1 cellular context compared by ENCODE assay signal in the genomic region with DNA sequence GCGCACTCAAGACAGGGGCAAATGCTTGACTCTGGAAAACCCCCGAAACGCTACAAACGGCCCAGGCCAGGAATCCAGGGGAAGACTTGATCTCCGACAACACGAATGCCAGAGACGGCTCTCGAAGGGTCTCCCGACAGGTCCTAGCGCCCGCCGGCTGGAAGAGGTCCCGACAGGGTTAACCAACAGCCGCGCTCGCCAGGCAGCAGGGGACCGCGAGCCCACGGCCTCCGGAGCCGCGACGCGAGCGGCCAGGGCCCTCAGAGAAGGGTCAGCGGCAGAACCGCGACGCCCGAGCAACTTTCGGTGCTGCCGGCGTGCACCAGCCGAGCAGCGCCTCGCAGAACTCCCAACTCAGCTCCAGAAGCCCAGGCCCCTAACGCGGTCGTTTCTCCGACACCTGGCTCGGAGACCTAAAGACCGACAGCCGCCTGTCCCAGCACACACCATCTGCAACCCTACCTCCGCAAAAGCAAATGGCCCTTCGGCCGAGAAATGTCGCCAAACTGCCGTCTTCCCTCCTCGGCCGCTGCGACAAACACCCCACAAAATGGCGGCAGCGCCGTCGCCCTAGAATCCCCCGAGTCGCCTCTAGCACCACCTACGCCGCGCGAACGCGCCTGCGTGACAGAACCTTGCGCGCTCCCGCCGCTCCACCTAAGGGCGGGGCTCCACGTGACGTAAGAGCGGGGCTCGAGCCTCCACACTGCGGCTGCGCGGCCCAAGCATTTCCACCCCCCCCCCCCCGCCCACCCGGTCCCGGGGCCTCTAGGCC.
A peak's percentile ranks its signal among the peaks of the same experiment; 100 is the strongest.
TF ChIP-seq lines count a peak whose summit lies in the region.

A gene (minus strand): TSS at position 567 of the 775 bp plus-strand sequence. CDS start 3,634 bp downstream, outside the sequence.

TF ChIP-seq in K562, 482 proteins besides CTCF, POLR2A, EP300 and RAD21 (continued from another document and continues in another):
- TF ChIP-seq, protein P1, sequence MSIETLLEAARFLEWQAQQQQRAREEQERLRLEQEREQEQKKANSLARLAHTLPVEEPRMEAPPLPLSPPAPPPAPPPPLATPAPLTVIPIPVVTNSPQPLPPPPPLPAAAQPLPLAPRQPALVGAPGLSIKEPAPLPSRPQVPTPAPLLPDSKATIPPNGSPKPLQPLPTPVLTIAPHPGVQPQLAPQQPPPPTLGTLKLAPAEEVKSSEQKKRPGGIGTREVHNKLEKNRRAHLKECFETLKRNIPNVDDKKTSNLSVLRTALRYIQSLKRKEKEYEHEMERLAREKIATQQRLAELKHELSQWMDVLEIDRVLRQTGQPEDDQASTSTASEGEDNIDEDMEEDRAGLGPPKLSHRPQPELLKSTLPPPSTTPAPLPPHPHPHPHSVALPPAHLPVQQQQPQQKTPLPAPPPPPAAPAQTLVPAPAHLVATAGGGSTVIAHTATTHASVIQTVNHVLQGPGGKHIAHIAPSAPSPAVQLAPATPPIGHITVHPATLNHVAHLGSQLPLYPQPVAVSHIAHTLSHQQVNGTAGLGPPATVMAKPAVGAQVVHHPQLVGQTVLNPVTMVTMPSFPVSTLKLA (conservative IDR thresholded peaks at IDR 0.05) = peak in 1 of 2 experiments; percentile 72; a peak in 3 of 4 replicates
- TF ChIP-seq ZNF77 (CRISPR knock-in tag; IDR thresholded peaks at IDR 0.05) (no peak), KDM2B (CRISPR knock-in tag; IDR thresholded peaks at IDR 0.05) (no peak), ZNF785 (CRISPR knock-in tag; IDR thresholded peaks at IDR 0.05) (no peak), ZNF57 (CRISPR knock-in tag; IDR thresholded peaks at IDR 0.05) (0 out of 2 replicates have a peak, but pooled peaks have one; percentile 31), JUN (IDR thresholded peaks at IDR 0.05; ENCODE audit: borderline replicate concordance, low read depth, low read length) (no peak), JUN (CRISPR knock-in tag; IDR thresholded peaks at IDR 0.05; ENCODE audit: borderline replicate concordance) (0 out of 2 replicates have a peak, but pooled peaks have one; percentile 60), MCM7 (IDR thresholded peaks at IDR 0.05) (no peak), PML (IDR thresholded peaks at IDR 0.05; ENCODE audit: low read length) (peak; percentile 63; the same call in 1 of the 2 replicates), RBM39 (optimal IDR thresholded peaks at IDR 0.05; ENCODE audit: low read depth, low read length) (no peak), ELF1 (tag; IDR thresholded peaks at IDR 0.05) (peak; percentile 43; the same call in 1 of the 2 replicates), ZNF143 (CRISPR knock-in tag; IDR thresholded peaks at IDR 0.05) (no peak), MEF2A (IDR thresholded peaks at IDR 0.05; ENCODE audit: control insufficient read depth, low read depth, low read length) (no peak), POLR2H (tag; IDR thresholded peaks at IDR 0.05; ENCODE audit: low read depth) (peak; percentile 63; the same call in 1 of the 2 replicates), CBX3 (IDR thresholded peaks at IDR 0.05; ENCODE audit: borderline replicate concordance in 1 of 2, low read length in 2 of 2) (no peak), RCOR1 (IDR thresholded peaks at IDR 0.05; ENCODE audit: borderline replicate concordance in 1 of 2, low read depth in 2 of 2, low read length in 2 of 2) (no peak), PHF21A (IDR thresholded peaks at IDR 0.05; ENCODE audit: borderline replicate concordance, low read depth) (no peak), PURB (CRISPR knock-in tag; IDR thresholded peaks at IDR 0.05; ENCODE audit: low read depth) (no peak), KHSRP (IDR thresholded peaks at IDR 0.05) (no peak), RBM14 (IDR thresholded peaks at IDR 0.05; ENCODE audit: borderline replicate concordance, insufficient read depth, low read depth, low read length) (no peak), MTA3 (IDR thresholded peaks at IDR 0.05; ENCODE audit: borderline replicate concordance) (0 out of 2 replicates have a peak, but pooled peaks have one; percentile 15), ELF4 (CRISPR knock-in tag; IDR thresholded peaks at IDR 0.05) (no peak), ASH1L (IDR thresholded peaks at IDR 0.05; ENCODE audit: borderline replicate concordance, low read depth, partially characterized antibody) (no peak), RFX5 (IDR thresholded peaks at IDR 0.05; ENCODE audit: low read depth, low read length) (no peak), SAP30 (IDR thresholded peaks at IDR 0.05; ENCODE audit: borderline replicate concordance, insufficient read depth, low read depth, low read length, poor library complexity, severe bottlenecking) (peak; percentile 79), BRD9 (IDR thresholded peaks at IDR 0.05; ENCODE audit: low read depth, partially characterized antibody) (peak; percentile 56), FOXJ3 (CRISPR knock-in tag; IDR thresholded peaks at IDR 0.05) (no peak), ZNF121 (CRISPR knock-in tag; conservative IDR thresholded peaks at IDR 0.05) (no peak), PTTG1 (tag; IDR thresholded peaks at IDR 0.05; ENCODE audit: low read depth) (no peak), TBL1XR1 (IDR thresholded peaks at IDR 0.05; ENCODE audit: low read length in 2 of 2) (no peak), SIX5 (IDR thresholded peaks at IDR 0.05; ENCODE audit: borderline replicate concordance in 1 of 2, insufficient read depth in 1 of 2, low read depth in 1 of 2, low read length in 2 of 2) (no peak), ARNT (IDR thresholded peaks at IDR 0.05) (no peak), KLF6 (CRISPR knock-in tag; IDR thresholded peaks at IDR 0.05; ENCODE audit: borderline replicate concordance) (no peak), PTRF (tag; IDR thresholded peaks at IDR 0.05) (no peak), STAT5A (IDR thresholded peaks at IDR 0.05; ENCODE audit: borderline replicate concordance, low read length) (no peak), ZFPM2 (CRISPR knock-in tag; IDR thresholded peaks at IDR 0.05) (no peak), EHMT2 (IDR thresholded peaks at IDR 0.05) (no peak), NCOR1 (IDR thresholded peaks at IDR 0.05) (no peak), MTA1 (IDR thresholded peaks at IDR 0.05; ENCODE audit: borderline replicate concordance) (peak; percentile 64; the same call in 1 of the 2 replicates), ZFP30 (CRISPR knock-in tag; IDR thresholded peaks at IDR 0.05; ENCODE audit: borderline replicate concordance) (no peak), ZNF766 (CRISPR knock-in tag; conservative IDR thresholded peaks at IDR 0.05) (peak; percentile 54; the same call in 1 of the 2 replicates), ZBTB7A (IDR thresholded peaks at IDR 0.05; ENCODE audit: borderline replicate concordance, control insufficient read depth, low read depth, low read length) (no peak), ZKSCAN3 (CRISPR knock-in tag; IDR thresholded peaks at IDR 0.05) (no peak), FOXK2 (conservative IDR thresholded peaks at IDR 0.05 in 1 of 2, IDR thresholded peaks at IDR 0.05 in 1 of 2; ENCODE audit: low read depth in 2 of 2) (no peak)
- TF ChIP-seq, protein P2, sequence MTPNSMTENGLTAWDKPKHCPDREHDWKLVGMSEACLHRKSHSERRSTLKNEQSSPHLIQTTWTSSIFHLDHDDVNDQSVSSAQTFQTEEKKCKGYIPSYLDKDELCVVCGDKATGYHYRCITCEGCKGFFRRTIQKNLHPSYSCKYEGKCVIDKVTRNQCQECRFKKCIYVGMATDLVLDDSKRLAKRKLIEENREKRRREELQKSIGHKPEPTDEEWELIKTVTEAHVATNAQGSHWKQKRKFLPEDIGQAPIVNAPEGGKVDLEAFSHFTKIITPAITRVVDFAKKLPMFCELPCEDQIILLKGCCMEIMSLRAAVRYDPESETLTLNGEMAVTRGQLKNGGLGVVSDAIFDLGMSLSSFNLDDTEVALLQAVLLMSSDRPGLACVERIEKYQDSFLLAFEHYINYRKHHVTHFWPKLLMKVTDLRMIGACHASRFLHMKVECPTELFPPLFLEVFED (CRISPR knock-in tag; conservative IDR thresholded peaks at IDR 0.05) = 0 out of 2 replicates have a peak, but pooled peaks have one; percentile 24
- TF ChIP-seq, protein P3, sequence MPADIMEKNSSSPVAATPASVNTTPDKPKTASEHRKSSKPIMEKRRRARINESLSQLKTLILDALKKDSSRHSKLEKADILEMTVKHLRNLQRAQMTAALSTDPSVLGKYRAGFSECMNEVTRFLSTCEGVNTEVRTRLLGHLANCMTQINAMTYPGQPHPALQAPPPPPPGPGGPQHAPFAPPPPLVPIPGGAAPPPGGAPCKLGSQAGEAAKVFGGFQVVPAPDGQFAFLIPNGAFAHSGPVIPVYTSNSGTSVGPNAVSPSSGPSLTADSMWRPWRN (IDR thresholded peaks at IDR 0.05; ENCODE audit: low read depth) = no peak
- TF ChIP-seq, protein P4, sequence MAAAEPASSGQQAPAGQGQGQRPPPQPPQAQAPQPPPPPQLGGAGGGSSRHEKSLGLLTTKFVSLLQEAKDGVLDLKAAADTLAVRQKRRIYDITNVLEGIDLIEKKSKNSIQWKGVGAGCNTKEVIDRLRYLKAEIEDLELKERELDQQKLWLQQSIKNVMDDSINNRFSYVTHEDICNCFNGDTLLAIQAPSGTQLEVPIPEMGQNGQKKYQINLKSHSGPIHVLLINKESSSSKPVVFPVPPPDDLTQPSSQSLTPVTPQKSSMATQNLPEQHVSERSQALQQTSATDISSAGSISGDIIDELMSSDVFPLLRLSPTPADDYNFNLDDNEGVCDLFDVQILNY (CRISPR knock-in tag; IDR thresholded peaks at IDR 0.05) = no peak
- TF ChIP-seq, protein P5, sequence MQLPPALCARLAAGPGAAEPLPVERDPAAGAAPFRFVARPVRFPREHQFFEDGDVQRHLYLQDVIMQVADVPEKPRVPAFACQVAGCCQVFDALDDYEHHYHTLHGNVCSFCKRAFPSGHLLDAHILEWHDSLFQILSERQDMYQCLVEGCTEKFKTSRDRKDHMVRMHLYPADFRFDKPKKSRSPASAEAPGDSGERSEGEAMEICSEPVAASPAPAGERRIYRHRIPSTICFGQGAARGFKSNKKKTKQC (CRISPR knock-in tag; IDR thresholded peaks at IDR 0.05) = no peak; the same call in 1 of the 2 replicates
- TF ChIP-seq, protein P6, sequence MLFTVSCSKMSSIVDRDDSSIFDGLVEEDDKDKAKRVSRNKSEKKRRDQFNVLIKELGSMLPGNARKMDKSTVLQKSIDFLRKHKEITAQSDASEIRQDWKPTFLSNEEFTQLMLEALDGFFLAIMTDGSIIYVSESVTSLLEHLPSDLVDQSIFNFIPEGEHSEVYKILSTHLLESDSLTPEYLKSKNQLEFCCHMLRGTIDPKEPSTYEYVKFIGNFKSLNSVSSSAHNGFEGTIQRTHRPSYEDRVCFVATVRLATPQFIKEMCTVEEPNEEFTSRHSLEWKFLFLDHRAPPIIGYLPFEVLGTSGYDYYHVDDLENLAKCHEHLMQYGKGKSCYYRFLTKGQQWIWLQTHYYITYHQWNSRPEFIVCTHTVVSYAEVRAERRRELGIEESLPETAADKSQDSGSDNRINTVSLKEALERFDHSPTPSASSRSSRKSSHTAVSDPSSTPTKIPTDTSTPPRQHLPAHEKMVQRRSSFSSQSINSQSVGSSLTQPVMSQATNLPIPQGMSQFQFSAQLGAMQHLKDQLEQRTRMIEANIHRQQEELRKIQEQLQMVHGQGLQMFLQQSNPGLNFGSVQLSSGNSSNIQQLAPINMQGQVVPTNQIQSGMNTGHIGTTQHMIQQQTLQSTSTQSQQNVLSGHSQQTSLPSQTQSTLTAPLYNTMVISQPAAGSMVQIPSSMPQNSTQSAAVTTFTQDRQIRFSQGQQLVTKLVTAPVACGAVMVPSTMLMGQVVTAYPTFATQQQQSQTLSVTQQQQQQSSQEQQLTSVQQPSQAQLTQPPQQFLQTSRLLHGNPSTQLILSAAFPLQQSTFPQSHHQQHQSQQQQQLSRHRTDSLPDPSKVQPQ (CRISPR knock-in tag; IDR thresholded peaks at IDR 0.05; ENCODE audit: borderline replicate concordance) = no peak
- TF ChIP-seq, protein P7, sequence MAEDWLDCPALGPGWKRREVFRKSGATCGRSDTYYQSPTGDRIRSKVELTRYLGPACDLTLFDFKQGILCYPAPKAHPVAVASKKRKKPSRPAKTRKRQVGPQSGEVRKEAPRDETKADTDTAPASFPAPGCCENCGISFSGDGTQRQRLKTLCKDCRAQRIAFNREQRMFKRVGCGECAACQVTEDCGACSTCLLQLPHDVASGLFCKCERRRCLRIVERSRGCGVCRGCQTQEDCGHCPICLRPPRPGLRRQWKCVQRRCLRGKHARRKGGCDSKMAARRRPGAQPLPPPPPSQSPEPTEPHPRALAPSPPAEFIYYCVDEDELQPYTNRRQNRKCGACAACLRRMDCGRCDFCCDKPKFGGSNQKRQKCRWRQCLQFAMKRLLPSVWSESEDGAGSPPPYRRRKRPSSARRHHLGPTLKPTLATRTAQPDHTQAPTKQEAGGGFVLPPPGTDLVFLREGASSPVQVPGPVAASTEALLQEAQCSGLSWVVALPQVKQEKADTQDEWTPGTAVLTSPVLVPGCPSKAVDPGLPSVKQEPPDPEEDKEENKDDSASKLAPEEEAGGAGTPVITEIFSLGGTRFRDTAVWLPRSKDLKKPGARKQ (CRISPR knock-in tag; IDR thresholded peaks at IDR 0.05) = no peak
- TF ChIP-seq, protein P8, sequence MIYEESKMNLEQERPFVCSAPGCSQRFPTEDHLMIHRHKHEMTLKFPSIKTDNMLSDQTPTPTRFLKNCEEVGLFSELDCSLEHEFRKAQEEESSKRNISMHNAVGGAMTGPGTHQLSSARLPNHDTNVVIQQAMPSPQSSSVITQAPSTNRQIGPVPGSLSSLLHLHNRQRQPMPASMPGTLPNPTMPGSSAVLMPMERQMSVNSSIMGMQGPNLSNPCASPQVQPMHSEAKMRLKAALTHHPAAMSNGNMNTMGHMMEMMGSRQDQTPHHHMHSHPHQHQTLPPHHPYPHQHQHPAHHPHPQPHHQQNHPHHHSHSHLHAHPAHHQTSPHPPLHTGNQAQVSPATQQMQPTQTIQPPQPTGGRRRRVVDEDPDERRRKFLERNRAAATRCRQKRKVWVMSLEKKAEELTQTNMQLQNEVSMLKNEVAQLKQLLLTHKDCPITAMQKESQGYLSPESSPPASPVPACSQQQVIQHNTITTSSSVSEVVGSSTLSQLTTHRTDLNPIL (CRISPR knock-in tag; IDR thresholded peaks at IDR 0.05) = no peak
- TF ChIP-seq, protein P9, sequence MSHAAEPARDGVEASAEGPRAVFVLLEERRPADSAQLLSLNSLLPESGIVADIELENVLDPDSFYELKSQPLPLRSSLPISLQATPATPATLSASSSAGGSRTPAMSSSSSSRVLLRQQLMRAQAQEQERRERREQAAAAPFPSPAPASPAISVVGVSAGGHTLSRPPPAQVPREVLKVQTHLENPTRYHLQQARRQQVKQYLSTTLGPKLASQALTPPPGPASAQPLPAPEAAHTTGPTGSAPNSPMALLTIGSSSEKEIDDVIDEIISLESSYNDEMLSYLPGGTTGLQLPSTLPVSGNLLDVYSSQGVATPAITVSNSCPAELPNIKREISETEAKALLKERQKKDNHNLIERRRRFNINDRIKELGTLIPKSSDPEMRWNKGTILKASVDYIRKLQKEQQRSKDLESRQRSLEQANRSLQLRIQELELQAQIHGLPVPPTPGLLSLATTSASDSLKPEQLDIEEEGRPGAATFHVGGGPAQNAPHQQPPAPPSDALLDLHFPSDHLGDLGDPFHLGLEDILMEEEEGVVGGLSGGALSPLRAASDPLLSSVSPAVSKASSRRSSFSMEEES (CRISPR knock-in tag; IDR thresholded peaks at IDR 0.05) = no peak
- TF ChIP-seq, protein P10, sequence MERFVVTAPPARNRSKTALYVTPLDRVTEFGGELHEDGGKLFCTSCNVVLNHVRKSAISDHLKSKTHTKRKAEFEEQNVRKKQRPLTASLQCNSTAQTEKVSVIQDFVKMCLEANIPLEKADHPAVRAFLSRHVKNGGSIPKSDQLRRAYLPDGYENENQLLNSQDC (CRISPR knock-in tag; IDR thresholded peaks at IDR 0.05) = no peak
